ENCODE assay signal across 18 cellular contexts in the genomic region with DNA sequence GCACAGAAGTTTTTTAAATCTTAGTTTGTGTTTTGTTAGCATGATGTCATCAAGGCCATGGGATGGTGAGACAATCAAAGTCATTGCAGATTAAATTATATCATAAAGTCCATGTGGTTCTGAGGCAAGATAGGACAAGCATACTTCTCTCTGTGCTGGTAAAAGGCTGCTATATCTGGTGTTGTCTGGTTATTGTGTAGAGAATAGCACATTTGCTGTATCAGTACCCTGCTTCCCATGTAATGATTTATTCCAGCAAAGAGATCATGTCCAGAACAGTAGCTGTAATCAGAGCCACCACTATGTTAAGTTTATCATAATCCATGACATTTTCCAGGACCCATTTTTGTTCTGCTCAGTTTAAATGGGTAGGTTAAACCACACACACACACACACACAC.
"Had no signal": no experiment of that assay in that cellular context is flagged by ENCODE, and none has a peak within 500 bp of the region (broad histone marks: within the 10 kb centered on the region; RNA-seq: fewer than 3 reads in every experiment).

No MANE protein-coding gene starts in this region.

- H3K27ac ChIP-seq: gastrocnemius medialis, ovary, prostate gland, thyroid gland had no signal

- H3K4me3 ChIP-seq: gastrocnemius medialis, lung, ovary, prostate gland, thyroid gland had no signal

- H3K9me3 ChIP-seq: gastrocnemius medialis, ovary, prostate gland, thyroid gland had no signal

- ATAC-seq: gastrocnemius medialis; naive thymus-derived CD8-positive, alpha-beta T cell; T-helper 17 cell had no signal

- H3K4me1 ChIP-seq: prostate gland had no signal

- H3K36me3 ChIP-seq: gastrocnemius medialis, ovary, prostate gland, thyroid gland had no signal

- H3K27me3 ChIP-seq: gastrocnemius medialis, ovary, thyroid gland had no signal

- DNase-seq: activated B cell treated with CpG ODN at 0.5 μM for 24 hours; activated CD4-positive, alpha-beta memory T cell treated with anti-CD3 and anti-CD28 coated beads for 36 hours; activated CD4-positive, alpha-beta T cell treated with anti-CD3 and anti-CD28 coated beads for 4 hours; activated naive CD4-positive, alpha-beta T cell treated with Interleukin-2 at 50 U/mL for 16 hours; activated naive CD8-positive, alpha-beta T cell treated with anti-CD3 and anti-CD28 coated beads for 36 hours; activated T-cell treated with anti-CD3 and anti-CD28 coated beads, Interleukin-2, amount 50 U/mL, for 48 hours; amniotic stem cell; gastrocnemius medialis; naive thymus-derived CD8-positive, alpha-beta T cell; ovary; right cardiac atrium; stimulated activated CD4-positive, alpha-beta T cell treated with anti-CD3 and anti-CD28 coated beads, Interleukin-1b, Interleukin-23, amount 100 ng/mL, for 48 hours; substantia nigra; SW 1271; T-helper 17 cell; thyroid gland had no signal
